1 cellular context compared by ENCODE assay signal in genomic region chr1:3773572-3774502, GRCh38.
TF ChIP-seq lines count a peak whose summit lies in the region.

No MANE protein-coding gene starts in this region.

TF ChIP-seq in K562, 482 proteins besides CTCF, POLR2A, EP300 and RAD21 (continued from another document and continues in another):
- TF ChIP-seq REST (CRISPR knock-in tag; IDR thresholded peaks at IDR 0.05; ENCODE audit: low read depth) = no peak
- TF ChIP-seq ATF6 (CRISPR knock-in tag; IDR thresholded peaks at IDR 0.05) = 0 out of 2 replicates have a peak, but pooled peaks have one; percentile 43
- TF ChIP-seq CCAR2 (IDR thresholded peaks at IDR 0.05; ENCODE audit: low read depth, low read length) = no peak
- TF ChIP-seq THRAP3 (IDR thresholded peaks at IDR 0.05; ENCODE audit: borderline replicate concordance) = no peak
- no peak for TF ChIP-seq ZC3H8 (IDR thresholded peaks at IDR 0.05)
- no peak for TF ChIP-seq EP400 (IDR thresholded peaks at IDR 0.05)
- 0 out of 2 replicates have a peak, but pooled peaks have one; percentile 19 for TF ChIP-seq CREB3 (tag; conservative IDR thresholded peaks at IDR 0.05; ENCODE audit: low read depth)
- TF ChIP-seq SIX5 (IDR thresholded peaks at IDR 0.05; ENCODE audit: borderline replicate concordance in 1 of 2, insufficient read depth in 1 of 2, low read depth in 1 of 2, low read length in 2 of 2) = no peak
- TF ChIP-seq POU5F1 (IDR thresholded peaks at IDR 0.05; ENCODE audit: borderline replicate concordance, low read depth, low read length, partially characterized antibody) = no peak
- TF ChIP-seq ZNF232 (CRISPR knock-in tag; IDR thresholded peaks at IDR 0.05) = no peak
- no peak for TF ChIP-seq YBX1 (IDR thresholded peaks at IDR 0.05)
- TF ChIP-seq ZNF146 (CRISPR knock-in tag; IDR thresholded peaks at IDR 0.05; ENCODE audit: unreplicated experiment) = no peak
- no peak for TF ChIP-seq MEF2D (tag; conservative IDR thresholded peaks at IDR 0.05; ENCODE audit: low read depth)
- TF ChIP-seq CC2D1A (IDR thresholded peaks at IDR 0.05) = no peak
- TF ChIP-seq RUNX1 (IDR thresholded peaks at IDR 0.05; ENCODE audit: low read depth) = no peak
- TF ChIP-seq HSF4 (CRISPR knock-in tag; IDR thresholded peaks at IDR 0.05; ENCODE audit: borderline replicate concordance) = 0 out of 2 replicates have a peak, but pooled peaks have one; percentile 12
- no peak; a peak in 1 of 4 replicates for TF ChIP-seq NRF1 (conservative IDR thresholded peaks at IDR 0.05 in 1 of 2, IDR thresholded peaks at IDR 0.05 in 1 of 2)
- peak; percentile 38; the same call in 1 of the 2 replicates for TF ChIP-seq GABPB1 (CRISPR knock-in tag; IDR thresholded peaks at IDR 0.05)
- no peak for TF ChIP-seq ZKSCAN1 (IDR thresholded peaks at IDR 0.05; ENCODE audit: low read depth, low read length)
- TF ChIP-seq THAP12 (CRISPR knock-in tag; IDR thresholded peaks at IDR 0.05) = peak; percentile 53; the same call in 1 of the 2 replicates
- TF ChIP-seq ZNF280B (CRISPR knock-in tag; IDR thresholded peaks at IDR 0.05) = no peak
- no peak for TF ChIP-seq CBX8 (IDR thresholded peaks at IDR 0.05; ENCODE audit: borderline replicate concordance, extremely low read depth, low read depth, low read length, poor library complexity, severe bottlenecking)
- TF ChIP-seq JUND (IDR thresholded peaks at IDR 0.05; ENCODE audit: borderline replicate concordance, low read depth, low read length) = no peak
- no peak for TF ChIP-seq JUND (tag; IDR thresholded peaks at IDR 0.05; ENCODE audit: borderline replicate concordance, low read depth, low read length)
- TF ChIP-seq RHOXF2B (CRISPR knock-in tag; conservative IDR thresholded peaks at IDR 0.05) = no peak
- TF ChIP-seq NBN (IDR thresholded peaks at IDR 0.05; ENCODE audit: low read depth) = no peak
- TF ChIP-seq MCM3 (IDR thresholded peaks at IDR 0.05) = no peak
- TF ChIP-seq ZFP36 (IDR thresholded peaks at IDR 0.05; ENCODE audit: low read depth, low read length, partially characterized antibody) = no peak
- TF ChIP-seq L3MBTL2 (IDR thresholded peaks at IDR 0.05) = peak; percentile 50
- no peak for TF ChIP-seq SREBF1 (IDR thresholded peaks at IDR 0.05; ENCODE audit: borderline replicate concordance, low read depth, low read length)
- TF ChIP-seq ZNF324 (CRISPR knock-in tag; IDR thresholded peaks at IDR 0.05) = no peak
- TF ChIP-seq ZNF217 (CRISPR knock-in tag; IDR thresholded peaks at IDR 0.05) = no peak
- TF ChIP-seq CBX1 (IDR thresholded peaks at IDR 0.05; ENCODE audit: low read depth) = no peak
- peak; percentile 63 for TF ChIP-seq EGR1 (conservative IDR thresholded peaks at IDR 0.05)
- TF ChIP-seq TCF3 (CRISPR knock-in tag; IDR thresholded peaks at IDR 0.05) = 0 out of 2 replicates have a peak, but pooled peaks have one; percentile 3
- TF ChIP-seq ZNF740 (CRISPR knock-in tag; IDR thresholded peaks at IDR 0.05) = no peak
- TF ChIP-seq ZNF740 (tag; IDR thresholded peaks at IDR 0.05) = 0 out of 4 replicates have a peak, but pooled peaks of 1 of the 2 experiments have one; percentile 22
- TF ChIP-seq ATF4 (CRISPR knock-in tag; IDR thresholded peaks at IDR 0.05) = no peak
- TF ChIP-seq HDAC6 (IDR thresholded peaks at IDR 0.05; ENCODE audit: low read depth, low read length) = no peak
- no peak for TF ChIP-seq IFI16 (CRISPR knock-in tag; IDR thresholded peaks at IDR 0.05)
- TF ChIP-seq HCFC1 (IDR thresholded peaks at IDR 0.05; ENCODE audit: low read depth, low read length) = no peak
- TF ChIP-seq SPI1 (IDR thresholded peaks at IDR 0.05; ENCODE audit: borderline replicate concordance, low read depth, low read length) = no peak
- no peak for TF ChIP-seq ZBTB49 (CRISPR knock-in tag; IDR thresholded peaks at IDR 0.05; ENCODE audit: borderline replicate concordance)
- TF ChIP-seq DDX20 (tag; IDR thresholded peaks at IDR 0.05; ENCODE audit: low read depth) = no peak
- TF ChIP-seq RBM34 (IDR thresholded peaks at IDR 0.05; ENCODE audit: borderline replicate concordance, insufficient read depth, low read length) = no peak
- no peak for TF ChIP-seq MAFG (tag; conservative IDR thresholded peaks at IDR 0.05)
- no peak for TF ChIP-seq MCM2 (IDR thresholded peaks at IDR 0.05; ENCODE audit: low read depth)
- TF ChIP-seq HIVEP1 (CRISPR knock-in tag; IDR thresholded peaks at IDR 0.05) = no peak
- TF ChIP-seq ELK1 (CRISPR knock-in tag; IDR thresholded peaks at IDR 0.05) = no peak
- TF ChIP-seq ZNF175 (CRISPR knock-in tag; IDR thresholded peaks at IDR 0.05; ENCODE audit: low read depth) = no peak
- TF ChIP-seq MED1 (CRISPR knock-in tag; IDR thresholded peaks at IDR 0.05; ENCODE audit: borderline replicate concordance) = no peak
- no peak for TF ChIP-seq EHMT2 (IDR thresholded peaks at IDR 0.05)
- TF ChIP-seq RFX5 (IDR thresholded peaks at IDR 0.05; ENCODE audit: low read depth, low read length) = no peak
- peak; percentile 62; the same call in 1 of the 2 replicates for TF ChIP-seq MXI1 (IDR thresholded peaks at IDR 0.05; ENCODE audit: low read depth, low read length)
